ENCODE assay signal across 9 cellular contexts in genomic region chr11:74634537-74634936, GRCh38. TPM values are rescaled to one million over a fixed set of nuclear protein-coding genes. Genes with fewer than 3 reads are reported as not detected.
DNase-seq lines count a peak whose midpoint lies in the region; ATAC-seq, FAIRE-seq and TF ChIP-seq lines count a peak whose summit lies in the region.
"Had no signal": no experiment of that assay in that cellular context is flagged by ENCODE, and none has a peak within 500 bp of the region (broad histone marks: within the 10 kb centered on the region; RNA-seq: fewer than 3 reads in every experiment).

No MANE protein-coding gene starts in this region.

- H3K9me3 Mint-ChIP-seq in astrocyte (ENCODE audit: unreplicated experiment) = no peaks in the 10 kb centered on the region
- H3K9me3 Mint-ChIP-seq: activated T-cell treated with anti-CD3 and anti-CD28 coated beads, Interleukin-2, amount 50 U/mL, for 72 hours had no signal

- H3K4me3 Mint-ChIP-seq in astrocyte (ENCODE audit: unreplicated experiment) = no peak overlapping the region
- H3K4me3 Mint-ChIP-seq: activated T-cell treated with anti-CD3 and anti-CD28 coated beads, Interleukin-2, amount 50 U/mL, for 72 hours had no signal

- peaks cover 3% of the 10 kb centered on the region for H3K36me3 ChIP-seq in astrocyte (ENCODE audit: insufficient read depth, low read length)
- H3K36me3 ChIP-seq in kidney (ENCODE audit: control insufficient read depth in 1 of 2, insufficient read depth in 2 of 2, low read length in 2 of 2) = peaks cover 6 to 15% of the 10 kb centered on the region in 2 donors

- H3K27ac ChIP-seq in astrocyte (ENCODE audit: low read depth, low read length) = no peak overlapping the region
- no peak overlapping the region for H3K27ac ChIP-seq in kidney (ENCODE audit: low read depth in 2 of 2, low read length in 2 of 2)

- H3K27me3 ChIP-seq in astrocyte (ENCODE audit: insufficient read depth, low read length) = no peaks in the 10 kb centered on the region

- H4K20me1 ChIP-seq in astrocyte (ENCODE audit: insufficient read depth, low read length) = no peaks in the 10 kb centered on the region

- FAIRE-seq in astrocyte (lab: Jason Lieb, UNC) (peak; percentile 81), kidney (lab: Jason Lieb, UNC) (no peak)

- H3K9ac ChIP-seq in astrocyte (ENCODE audit: low read length) (no peak overlapping the region), kidney (ENCODE audit: low read length in 2 of 2) (no peak overlapping the region)

- no peaks in the 10 kb centered on the region for H3K27me3 Mint-ChIP-seq in astrocyte (ENCODE audit: low read depth, unreplicated experiment)

- peaks cover 14% of the 10 kb centered on the region for H3K4me1 ChIP-seq in astrocyte (ENCODE audit: insufficient read depth, low read length)
- H3K4me1 ChIP-seq in kidney (ENCODE audit: control insufficient read depth in 1 of 2, insufficient read depth in 1 of 2, low read depth in 1 of 2, low read length in 2 of 2) = no peaks in the 10 kb centered on the region

- no peaks in the 10 kb centered on the region for H3K9me3 ChIP-seq in astrocyte (ENCODE audit: insufficient read depth, low read depth, low read length)
- no peaks in the 10 kb centered on the region for H3K9me3 ChIP-seq in kidney (ENCODE audit: control insufficient read depth in 1 of 2, low read length in 2 of 2)

- intact Hi-C loops in kidney (cut with DNase I) = no loop called here

- no peak overlapping the region for H3K4me2 ChIP-seq in astrocyte (ENCODE audit: low read length)

- no peaks in the 10 kb centered on the region for H3K79me2 ChIP-seq in astrocyte (ENCODE audit: insufficient read depth, low read length)

- no peak overlapping the region for H2AFZ ChIP-seq in astrocyte (ENCODE audit: low read depth, low read length)

- H3K4me3 ChIP-seq in astrocyte (ENCODE audit: insufficient read depth, low read depth, low read length) (no peak overlapping the region), kidney (ENCODE audit: low read length in 2 of 2) (no peak overlapping the region)

- ATAC-seq in GM21526 (IDR thresholded peaks at IDR 0.05; ENCODE audit: low FRiP score, unreplicated experiment) = no peak
- ATAC-seq: activated T-cell treated with anti-CD3 and anti-CD28 coated beads, Interleukin-2, amount 50 U/mL, for 72 hours had no signal

- in situ Hi-C loops in ACHN (cut with HindIII; ENCODE audit: low pct_ligation_motif_present, low pct_unique_long_range_greater_than_20kb, low sequenced_read_pairs) = no loop called here

- DNase-seq in ACHN (peak; percentile 16), HPDE6-E6E7 (ENCODE audit: extremely low spot score) (peak; percentile 79), astrocyte (ENCODE audit: low read depth) (peak; percentile 50), kidney (no peak), NOMO-1 treated with DMSO at 0.1 percent for 48 hours (lab: John Stamatoyannopoulos, UW; ENCODE audit: unreplicated experiment) (no peak)
- DNase-seq in activated naive CD4-positive, alpha-beta T cell treated with Interleukin-2 at 50 U/mL for 16 hours = no peak
- DNase-seq in central memory CD4-positive, alpha-beta T cell = no peak
- DNase-seq: activated T-cell treated with anti-CD3 and anti-CD28 coated beads, Interleukin-2, amount 50 U/mL, for 72 hours had no signal

- H3K36me3 Mint-ChIP-seq in astrocyte (ENCODE audit: low read depth, unreplicated experiment) = no peaks in the 10 kb centered on the region

- TF ChIP-seq CTCF in astrocyte (IDR thresholded peaks at IDR 0.05; ENCODE audit: insufficient read depth, low read depth, low read length) (peak; percentile 24), kidney (IDR thresholded peaks at IDR 0.05; ENCODE audit: borderline replicate concordance, extremely low read depth, insufficient read depth) (peak; percentile 20)

- peaks cover 29% of the 10 kb centered on the region for H3K4me1 Mint-ChIP-seq in astrocyte (ENCODE audit: low read depth, unreplicated experiment)

- no peak overlapping the region for H3K27ac Mint-ChIP-seq in astrocyte (ENCODE audit: unreplicated experiment)
- H3K27ac Mint-ChIP-seq: activated T-cell treated with anti-CD3 and anti-CD28 coated beads, Interleukin-2, amount 50 U/mL, for 72 hours had no signal

RNA-seq across cellular contexts. Expression of gene POLD3, which starts 42.2 kb away (rescaled TPM):
- 6.5 and 7.5 TPM in 2 replicates for total RNA-seq in astrocyte
- 22.3 TPM for total RNA-seq in kidney
- polyA plus RNA-seq in kidney (ENCODE audit: insufficient read depth, low read depth, low replicate concordance) = 12.8 TPM

Comparison
In these comparisons a context has a peak if more than half of its experiments do, and no peak if none do; other contexts are left out.
1. DNase-seq: peak in ACHN (single experiment), HPDE6-E6E7 (single experiment) and astrocyte (single experiment); none in kidney (single experiment), activated naive CD4-positive, alpha-beta T cell treated with Interleukin-2 at 50 U/mL for 16 hours (single experiment), central memory CD4-positive, alpha-beta T cell (single experiment) and NOMO-1 treated with DMSO at 0.1 percent for 48 hours (single experiment).